ENCODE assay signal across 1 cellular context in genomic region chr10:30629653-30630052, GRCh38.
TF ChIP-seq lines count a peak whose summit lies in the region.

Gene LYZL2, minus strand, starts transcription at chr10:30629753. Its CDS starts 2,838 bp downstream, at chr10:30626915.

TF ChIP-seq in GM23338, 12 proteins besides CTCF, POLR2A, EP300 and RAD21:
- TF ChIP-seq, protein P1, sequence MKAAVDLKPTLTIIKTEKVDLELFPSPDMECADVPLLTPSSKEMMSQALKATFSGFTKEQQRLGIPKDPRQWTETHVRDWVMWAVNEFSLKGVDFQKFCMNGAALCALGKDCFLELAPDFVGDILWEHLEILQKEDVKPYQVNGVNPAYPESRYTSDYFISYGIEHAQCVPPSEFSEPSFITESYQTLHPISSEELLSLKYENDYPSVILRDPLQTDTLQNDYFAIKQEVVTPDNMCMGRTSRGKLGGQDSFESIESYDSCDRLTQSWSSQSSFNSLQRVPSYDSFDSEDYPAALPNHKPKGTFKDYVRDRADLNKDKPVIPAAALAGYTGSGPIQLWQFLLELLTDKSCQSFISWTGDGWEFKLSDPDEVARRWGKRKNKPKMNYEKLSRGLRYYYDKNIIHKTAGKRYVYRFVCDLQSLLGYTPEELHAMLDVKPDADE (IDR thresholded peaks at IDR 0.05): no peak
- TF ChIP-seq ZNF462 (CRISPR knock-in tag; IDR thresholded peaks at IDR 0.05) (no peak), ZNF114 (CRISPR knock-in tag; IDR thresholded peaks at IDR 0.05) (no peak), REST (IDR thresholded peaks at IDR 0.05; ENCODE audit: unreplicated experiment) (no peak), NANOG (IDR thresholded peaks at IDR 0.05; ENCODE audit: borderline replicate concordance) (no peak), EZH2phosphoT487 (IDR thresholded peaks at IDR 0.05; ENCODE audit: unreplicated experiment) (no peak), CREB1 (CRISPR knock-in tag; IDR thresholded peaks at IDR 0.05; ENCODE audit: low read depth) (no peak), POLR2AphosphoS5 (IDR thresholded peaks at IDR 0.05; ENCODE audit: low read depth) (no peak), STAT1 (IDR thresholded peaks at IDR 0.05; ENCODE audit: unreplicated experiment) (no peak), EZH2 (IDR thresholded peaks at IDR 0.05; ENCODE audit: low read depth, unreplicated experiment) (no peak)
